ENCODE assay signal across 8 cellular contexts in genomic region chr2:74037379-74037860, GRCh38. TPM values are rescaled to one million over a fixed set of nuclear protein-coding genes. Genes with fewer than 3 reads are reported as not detected.
DNase-seq lines count a peak whose midpoint lies in the region; ATAC-seq, FAIRE-seq and TF ChIP-seq lines count a peak whose summit lies in the region.

No MANE protein-coding gene starts in this region.

- WGBS in small intestine, 3 donors: 54 to 73% (median 59%) methylated on average over 1 of the region's 1 CpG

- CTCF ChIA-PET in A673 (lab: Charles Lee): no interaction called here

- ATAC-seq in GM18909 (IDR thresholded peaks at IDR 0.05; ENCODE audit: poor library complexity, unreplicated experiment) (peak; percentile 65), HG03432 (IDR thresholded peaks at IDR 0.05; ENCODE audit: unreplicated experiment) (peak; percentile 53)

- H3K27ac ChIP-seq in A673 (ENCODE audit: low read depth, low read length, poor library complexity, severe bottlenecking) (no peak overlapping the region), small intestine (ENCODE audit: low read depth in 1 of 2, low read length in 1 of 2) (peak overlapping the region in 1 of 2 donors; percentile 64)

- H3K9me3 ChIP-seq in A673 (ENCODE audit: low read depth, low read length, poor library complexity, severe bottlenecking) (no peaks in the 10 kb centered on the region), small intestine (ENCODE audit: control insufficient read depth, low read depth) (no peaks in the 10 kb centered on the region)

- DNase-seq in A673 (ENCODE audit: low spot score): peak; percentile 62
- peak; percentile 50 for DNase-seq in amniotic epithelial cell (ENCODE audit: low read depth)
- DNase-seq in small intestine: peak; percentile 54
- no peak for DNase-seq in activated CD4-positive, alpha-beta T cell treated with anti-CD3 and anti-CD28 coated beads, Interleukin-2, amount 50 U/mL, for 4 hours
- DNase-seq in activated gamma-delta T cell treated with Interleukin-2 at 50 U/mL for 16 hours: no peak
- no peak for DNase-seq in central memory CD4-positive, alpha-beta T cell

- H3K4me1 ChIP-seq in A673 (ENCODE audit: insufficient read depth, low read length, poor library complexity, severe bottlenecking) (peaks cover 16% of the 10 kb centered on the region), small intestine (ENCODE audit: control insufficient read depth in 2 of 2, insufficient read depth in 1 of 2, low read depth in 1 of 2, low read length in 1 of 2) (peaks cover 8 to 16% of the 10 kb centered on the region in 2 donors)

- no peaks in the 10 kb centered on the region for H3K27me3 ChIP-seq in A673 (replicated peaks; ENCODE audit: insufficient read depth, low read depth, low read length, poor library complexity)
- H3K27me3 ChIP-seq in small intestine (ENCODE audit: control insufficient read depth in 2 of 2, insufficient read depth in 2 of 2, low read length in 2 of 2): no peaks in the 10 kb centered on the region

- FAIRE-seq in small intestine (lab: Jason Lieb, UNC): no peak

- intact Hi-C loops in A673 (cut with micrococcal nuclease; ENCODE audit: unreplicated experiment): no loop called here

- TF ChIP-seq CTCF in A673 (conservative IDR thresholded peaks at IDR 0.05; ENCODE audit: low read depth, low read length): no peak

- H3K36me3 ChIP-seq in A673 (ENCODE audit: insufficient read depth, low read length, poor library complexity, severe bottlenecking) (no peaks in the 10 kb centered on the region), small intestine (ENCODE audit: control insufficient read depth in 2 of 2, insufficient read depth in 2 of 2, low read length in 2 of 2) (no peaks in the 10 kb centered on the region)

- no TSS peak for BruUV-seq in A673 (replicated peaks; lab: Mats Ljungman, UMichigan)

- POLR2A ChIA-PET in A673 (lab: Charles Lee; ENCODE audit: low non-redundant PET): no interaction called here

- H3K4me3 ChIP-seq in A673 (ENCODE audit: low read depth, low read length, poor library complexity, severe bottlenecking) (no peak overlapping the region), small intestine (ENCODE audit: low read depth in 1 of 2, low read length in 2 of 2) (no peak overlapping the region)

RNA-seq across cellular contexts. Expression of gene TET3, which starts 52.7 kb away (rescaled TPM):
- 26.3 and 28.7 TPM in 2 replicates for total RNA-seq in A673 (2021)
- polyA plus RNA-seq in small intestine: 1 to 10 TPM; 2.7 to 6.8 (median 5.6) TPM

Comparison
In these comparisons a context has a peak if more than half of its experiments do, and no peak if none do; other contexts are left out.
1. DNase-seq: peak in A673 (single experiment), amniotic epithelial cell (single experiment) and small intestine (single experiment); none in activated CD4-positive, alpha-beta T cell treated with anti-CD3 and anti-CD28 coated beads, Interleukin-2, amount 50 U/mL, for 4 hours (0 of 2), activated gamma-delta T cell treated with Interleukin-2 at 50 U/mL for 16 hours (single experiment) and central memory CD4-positive, alpha-beta T cell (single experiment).